25 cellular contexts compared by ENCODE assay signal in genomic region chr4:69517674-69518073, GRCh38. TPM values are rescaled to one million over a fixed set of nuclear protein-coding genes. Genes with fewer than 3 reads are reported as not detected.
"Had no signal": no experiment of that assay in that cellular context is flagged by ENCODE, and none has a peak within 500 bp of the region (broad histone marks: within the 10 kb centered on the region; RNA-seq: fewer than 3 reads in every experiment).

No MANE protein-coding gene starts in this region.

- H3K4me1 Mint-ChIP-seq: activated CD4-positive, alpha-beta memory T cell treated with anti-CD3 and anti-CD28 coated beads, Interleukin-2, amount 10 ng/mL, durations not matched to agents 7 days and 5 days; activated CD4-positive, alpha-beta T cell treated with anti-CD3 and anti-CD28 coated beads for 36 hours; activated T-helper 17 cell treated with anti-CD3 and anti-CD28 coated beads, Interleukin-2, amount 50 U/mL, for 72 hours; brain; T-cell had no signal

- H3K36me3 Mint-ChIP-seq: activated naive CD8-positive, alpha-beta T cell; brain; T-cell had no signal

- H3K4me3 ChIP-seq: K562 had no signal

- H3K27ac Mint-ChIP-seq: activated CD4-positive, alpha-beta memory T cell treated with anti-CD3 and anti-CD28 coated beads, Interleukin-2, amount 10 ng/mL, durations not matched to agents 7 days and 5 days; activated CD4-positive, alpha-beta T cell treated with anti-CD3 and anti-CD28 coated beads for 36 hours; activated naive CD4-positive, alpha-beta T cell treated with anti-CD3 and anti-CD28 coated beads for 36 hours; activated naive CD8-positive, alpha-beta T cell; activated T-helper 17 cell treated with anti-CD3 and anti-CD28 coated beads, Interleukin-2, amount 50 U/mL, for 72 hours; brain; T-cell had no signal

- DNase-seq: activated CD4-positive, alpha-beta memory T cell treated with anti-CD3 and anti-CD28 coated beads, Interleukin-2, amount 10 ng/mL, durations not matched to agents 7 days and 5 days; activated CD4-positive, alpha-beta T cell treated with anti-CD3 and anti-CD28 coated beads for 36 hours; activated CD4-positive, alpha-beta T cell treated with anti-CD3 and anti-CD28 coated beads, Interleukin-2, amount 50 U/mL, for 1 hour; activated gamma-delta T cell; activated naive CD4-positive, alpha-beta T cell treated with anti-CD3 and anti-CD28 coated beads for 36 hours; activated T-cell treated with anti-CD3 and anti-CD28 coated beads for 4 hours; activated T-cell treated with anti-CD3 and anti-CD28 coated beads, Interleukin-2, amount 50 U/mL, for 48 hours; amygdala; Karpas-422; MM.1S; NCI-H1105 treated with DMSO at 0.1 percent for 48 hours; NCI-H1436 treated with DMSO at 0.1 percent for 48 hours; NCI-H187; NCI-H2081; NCI-H446; NCI-H524; SHP77; T-cell; T-helper 2 cell; T1000 had no signal

- H3K9me3 Mint-ChIP-seq: activated naive CD4-positive, alpha-beta T cell treated with anti-CD3 and anti-CD28 coated beads for 36 hours; activated T-helper 17 cell treated with anti-CD3 and anti-CD28 coated beads, Interleukin-2, amount 50 U/mL, for 72 hours had no signal

- H3K4me3 Mint-ChIP-seq: activated CD4-positive, alpha-beta memory T cell treated with anti-CD3 and anti-CD28 coated beads, Interleukin-2, amount 10 ng/mL, durations not matched to agents 7 days and 5 days; activated CD4-positive, alpha-beta T cell treated with anti-CD3 and anti-CD28 coated beads for 36 hours; activated naive CD4-positive, alpha-beta T cell treated with anti-CD3 and anti-CD28 coated beads for 36 hours; activated naive CD8-positive, alpha-beta T cell; activated T-helper 17 cell treated with anti-CD3 and anti-CD28 coated beads, Interleukin-2, amount 50 U/mL, for 72 hours; brain; T-cell had no signal

- H3K27me3 Mint-ChIP-seq: activated CD4-positive, alpha-beta memory T cell treated with anti-CD3 and anti-CD28 coated beads, Interleukin-2, amount 10 ng/mL, durations not matched to agents 7 days and 5 days; activated naive CD8-positive, alpha-beta T cell; activated T-helper 17 cell treated with anti-CD3 and anti-CD28 coated beads, Interleukin-2, amount 50 U/mL, for 72 hours had no signal

- ATAC-seq: activated CD4-positive, alpha-beta T cell treated with anti-CD3 and anti-CD28 coated beads for 36 hours; activated T-helper 17 cell treated with anti-CD3 and anti-CD28 coated beads, Interleukin-2, amount 50 U/mL, for 72 hours; K562; T-cell had no signal

RNA-seq across cellular contexts. Expression of gene UGT2B4, which starts 22.0 kb away (rescaled TPM):
- total RNA-seq: activated CD4-positive, alpha-beta memory T cell treated with anti-CD3 and anti-CD28 coated beads, Interleukin-2, amount 10 ng/mL, durations not matched to agents 7 days and 5 days; activated CD4-positive, alpha-beta T cell treated with anti-CD3 and anti-CD28 coated beads for 36 hours; activated CD8-positive, alpha-beta memory T cell treated with anti-CD3 and anti-CD28 coated beads for 36 hours; activated naive CD4-positive, alpha-beta T cell treated with anti-CD3 and anti-CD28 coated beads for 36 hours; activated T-helper 17 cell treated with anti-CD3 and anti-CD28 coated beads, Interleukin-2, amount 50 U/mL, for 72 hours had no signal
- polyA plus RNA-seq: K562 had no signal
